In genomic region chr3:25380222-25380739, GRCh38 we compare ENCODE assay signal across 29 cellular contexts. TPM values are rescaled to one million over a fixed set of nuclear protein-coding genes. Genes with fewer than 3 reads are reported as not detected.
A peak's percentile ranks its signal among the peaks of the same experiment; 100 is the strongest.
DNase-seq lines count a peak whose midpoint lies in the region; ATAC-seq, FAIRE-seq and TF ChIP-seq lines count a peak whose summit lies in the region.
"Had no signal": no experiment of that assay in that cellular context is flagged by ENCODE, and none has a peak within 500 bp of the region (broad histone marks: within the 10 kb centered on the region; RNA-seq: fewer than 3 reads in every experiment).

No MANE protein-coding gene starts in this region.

- H3K27ac ChIP-seq in astrocyte (ENCODE audit: low read depth, low read length) = no peak overlapping the region
- H3K27ac ChIP-seq: brain microvascular endothelial cell, foreskin keratinocyte had no signal

- H3K36me3 Mint-ChIP-seq in astrocyte (ENCODE audit: low read depth, unreplicated experiment) (no peaks in the 10 kb centered on the region), progenitor cell of endocrine pancreas (ENCODE audit: insufficient read depth) (no peaks in the 10 kb centered on the region)
- H3K36me3 Mint-ChIP-seq: activated CD8-positive, alpha-beta memory T cell treated with anti-CD3 and anti-CD28 coated beads, Interleukin-2, amount 10 ng/mL, durations not matched to agents 7 days and 5 days; activated naive CD8-positive, alpha-beta T cell; naive thymus-derived CD8-positive, alpha-beta T cell had no signal

- TF ChIP-seq CTCF in AG04449 (IDR thresholded peaks at IDR 0.05; ENCODE audit: insufficient read depth, low read length, missing control alignments) (no peak), astrocyte (IDR thresholded peaks at IDR 0.05; ENCODE audit: insufficient read depth, low read depth, low read length) (no peak), progenitor cell of endocrine pancreas (IDR thresholded peaks at IDR 0.05; ENCODE audit: unreplicated experiment) (no peak)

- ATAC-seq in GM21526 (IDR thresholded peaks at IDR 0.05; ENCODE audit: low FRiP score, unreplicated experiment) = no peak
- ATAC-seq: activated CD8-positive, alpha-beta memory T cell treated with anti-CD3 and anti-CD28 coated beads, Interleukin-2, amount 10 ng/mL, durations not matched to agents 7 days and 5 days; foreskin keratinocyte; naive thymus-derived CD8-positive, alpha-beta T cell; stimulated activated naive CD8-positive, alpha-beta T cell treated with anti-CD3 and anti-CD28 coated beads, Interleukin-15, amount 100 ng/mL, for 72 hours had no signal

- no peak overlapping the region for H3K4me3 Mint-ChIP-seq in astrocyte (ENCODE audit: unreplicated experiment)
- H3K4me3 Mint-ChIP-seq in progenitor cell of endocrine pancreas (ENCODE audit: low read depth) = no peak overlapping the region
- H3K4me3 Mint-ChIP-seq: activated CD8-positive, alpha-beta memory T cell treated with anti-CD3 and anti-CD28 coated beads, Interleukin-2, amount 10 ng/mL, durations not matched to agents 7 days and 5 days; activated naive CD8-positive, alpha-beta T cell; dendritic cell treated with granulocyte-macrophage colony-stimulating factor and Interleukin-4, amounts not matched to agents 40 ng/mL and 50 ng/mL, for 4 days; naive thymus-derived CD8-positive, alpha-beta T cell; stimulated activated naive CD8-positive, alpha-beta T cell treated with anti-CD3 and anti-CD28 coated beads, Interleukin-15, amount 100 ng/mL, for 72 hours had no signal

- H3K4me2 ChIP-seq in astrocyte (ENCODE audit: low read length) = no peak overlapping the region

- no peaks in the 10 kb centered on the region for H4K20me1 ChIP-seq in astrocyte (ENCODE audit: insufficient read depth, low read length)

- H3K9me3 ChIP-seq in astrocyte (ENCODE audit: insufficient read depth, low read depth, low read length) = peaks cover 2% of the 10 kb centered on the region

- DNase-seq in AG04449 (ENCODE audit: low read depth, low spot score) (peak; percentile 21), astrocyte (ENCODE audit: low read depth) (no peak), iris pigment epithelial cell (ENCODE audit: low read depth) (peak; percentile 34), progenitor cell of endocrine pancreas (ENCODE audit: low spot score, unreplicated experiment) (no peak), mucosa of gallbladder (ENCODE audit: low spot score) (no peak), NCI-H2196 treated with DMSO at 0.1 percent for 48 hours (lab: John Stamatoyannopoulos, UW; ENCODE audit: unreplicated experiment) (no peak), AG08395 (ENCODE audit: low spot score) (no peak)
- DNase-seq: activated CD4-positive, alpha-beta T cell treated with anti-CD3 and anti-CD28 coated beads for 48 hours; activated CD8-positive, alpha-beta memory T cell treated with anti-CD3 and anti-CD28 coated beads, Interleukin-2, amount 10 ng/mL, durations not matched to agents 7 days and 5 days; brain microvascular endothelial cell; C1 segment of cervical spinal cord; Calu3; foreskin keratinocyte; hypothalamus; mesendoderm; naive thymus-derived CD8-positive, alpha-beta T cell; NCI-H1436 treated with DMSO at 0.1 percent for 48 hours; NCI-H2171 treated with DMSO at 0.1 percent for 48 hours; NCI-H774; OCI-M1; posterior cingulate gyrus; SHP77; stimulated activated CD4-positive, alpha-beta T cell treated with anti-CD3 and anti-CD28 coated beads, Interleukin-4, amount 100 ng/mL, for 24 hours; stimulated activated naive CD8-positive, alpha-beta T cell treated with anti-CD3 and anti-CD28 coated beads, Interleukin-15, amount 100 ng/mL, for 72 hours had no signal

- H3K9ac ChIP-seq in astrocyte (ENCODE audit: low read length) = no peak overlapping the region

- no peaks in the 10 kb centered on the region for H3K4me1 ChIP-seq in astrocyte (ENCODE audit: insufficient read depth, low read length)
- H3K4me1 ChIP-seq: foreskin keratinocyte had no signal

- no peaks in the 10 kb centered on the region for H3K36me3 ChIP-seq in astrocyte (ENCODE audit: insufficient read depth, low read length)
- H3K36me3 ChIP-seq: brain microvascular endothelial cell had no signal

- POLR2A ChIA-PET in AG04449 (lab: Yijun Ruan, JAX) = no interaction called here

- peaks cover 2% of the 10 kb centered on the region for H3K4me1 Mint-ChIP-seq in astrocyte (ENCODE audit: low read depth, unreplicated experiment)
- H3K4me1 Mint-ChIP-seq in progenitor cell of endocrine pancreas (ENCODE audit: low read depth) = peaks cover 38% of the 10 kb centered on the region
- H3K4me1 Mint-ChIP-seq: activated CD8-positive, alpha-beta memory T cell treated with anti-CD3 and anti-CD28 coated beads, Interleukin-2, amount 10 ng/mL, durations not matched to agents 7 days and 5 days; naive thymus-derived CD8-positive, alpha-beta T cell; stimulated activated naive CD8-positive, alpha-beta T cell treated with anti-CD3 and anti-CD28 coated beads, Interleukin-15, amount 100 ng/mL, for 72 hours had no signal

- CTCF ChIA-PET in AG04449 (lab: Yijun Ruan, JAX) = interaction anchor here (1.2 kb wide), 1 partner anchor 213 kb away, joined by 4 read pairs; no protein-coding TSS in a partner anchor

- H3K27me3 Mint-ChIP-seq in astrocyte (ENCODE audit: low read depth, unreplicated experiment) (no peaks in the 10 kb centered on the region), progenitor cell of endocrine pancreas (peaks cover 3% of the 10 kb centered on the region)
- H3K27me3 Mint-ChIP-seq: activated CD8-positive, alpha-beta memory T cell treated with anti-CD3 and anti-CD28 coated beads, Interleukin-2, amount 10 ng/mL, durations not matched to agents 7 days and 5 days; dendritic cell treated with granulocyte-macrophage colony-stimulating factor and Interleukin-4, amounts not matched to agents 40 ng/mL and 50 ng/mL, for 4 days; stimulated activated naive CD8-positive, alpha-beta T cell treated with anti-CD3 and anti-CD28 coated beads, Interleukin-15, amount 100 ng/mL, for 72 hours had no signal

- peaks cover 2% of the 10 kb centered on the region for H3K9me3 Mint-ChIP-seq in astrocyte (ENCODE audit: unreplicated experiment)
- no peaks in the 10 kb centered on the region for H3K9me3 Mint-ChIP-seq in progenitor cell of endocrine pancreas (ENCODE audit: low read depth)
- H3K9me3 Mint-ChIP-seq: dendritic cell treated with granulocyte-macrophage colony-stimulating factor and Interleukin-4, amounts not matched to agents 40 ng/mL and 50 ng/mL, for 4 days; stimulated activated naive CD8-positive, alpha-beta T cell treated with anti-CD3 and anti-CD28 coated beads, Interleukin-15, amount 100 ng/mL, for 72 hours had no signal

- no peaks in the 10 kb centered on the region for H3K79me2 ChIP-seq in astrocyte (ENCODE audit: insufficient read depth, low read length)

- no peak overlapping the region for H2AFZ ChIP-seq in astrocyte (ENCODE audit: low read depth, low read length)

- H3K27me3 ChIP-seq in astrocyte (ENCODE audit: insufficient read depth, low read length) = no peaks in the 10 kb centered on the region
- H3K27me3 ChIP-seq: brain microvascular endothelial cell, foreskin keratinocyte had no signal

- H3K4me3 ChIP-seq in AG04449 (ENCODE audit: low read depth, low read length) (no peak overlapping the region), astrocyte (ENCODE audit: insufficient read depth, low read depth, low read length) (no peak overlapping the region)

- H3K27ac Mint-ChIP-seq in astrocyte (ENCODE audit: unreplicated experiment) (no peak overlapping the region), progenitor cell of endocrine pancreas (peak overlapping the region; percentile 54)
- H3K27ac Mint-ChIP-seq: activated CD8-positive, alpha-beta memory T cell treated with anti-CD3 and anti-CD28 coated beads, Interleukin-2, amount 10 ng/mL, durations not matched to agents 7 days and 5 days; activated naive CD8-positive, alpha-beta T cell; dendritic cell treated with granulocyte-macrophage colony-stimulating factor and Interleukin-4, amounts not matched to agents 40 ng/mL and 50 ng/mL, for 4 days; naive thymus-derived CD8-positive, alpha-beta T cell had no signal

- peak; percentile 23 for FAIRE-seq in astrocyte (lab: Jason Lieb, UNC)
- FAIRE-seq: A204.1 had no signal

RNA-seq across cellular contexts. Expression of gene RARB, which starts 47.8 kb away (rescaled TPM):
- total RNA-seq in astrocyte (0.27 and 0.29 TPM in 2 replicates), progenitor cell of endocrine pancreas (26.3 and 30.0 TPM in 2 replicates), mucosa of gallbladder (12.9 TPM)
- total RNA-seq: activated CD8-positive, alpha-beta memory T cell treated with anti-CD3 and anti-CD28 coated beads, Interleukin-2, amount 10 ng/mL, durations not matched to agents 7 days and 5 days; foreskin keratinocyte; G401; naive thymus-derived CD8-positive, alpha-beta T cell had no signal

Comparison
In these comparisons a context has a peak if more than half of its experiments do, and no peak if none do; other contexts are left out.
1. DNase-seq: peak in AG04449 (single experiment) and iris pigment epithelial cell (single experiment); none in astrocyte (single experiment), progenitor cell of endocrine pancreas (single experiment), mucosa of gallbladder (single experiment), NCI-H2196 treated with DMSO at 0.1 percent for 48 hours (single experiment) and AG08395 (single experiment).
2. RNA of gene RARB, which starts 47.8 kb away (total RNA-seq): 26.3 to 30.0 TPM in progenitor cell of endocrine pancreas and 12.9 TPM in mucosa of gallbladder (single experiment); 0.27 to 0.29 TPM in astrocyte; every median in the first group is over 10 times any median in the second.